Comparison of ENCODE assay signal across 17 cellular contexts in the genomic region with DNA sequence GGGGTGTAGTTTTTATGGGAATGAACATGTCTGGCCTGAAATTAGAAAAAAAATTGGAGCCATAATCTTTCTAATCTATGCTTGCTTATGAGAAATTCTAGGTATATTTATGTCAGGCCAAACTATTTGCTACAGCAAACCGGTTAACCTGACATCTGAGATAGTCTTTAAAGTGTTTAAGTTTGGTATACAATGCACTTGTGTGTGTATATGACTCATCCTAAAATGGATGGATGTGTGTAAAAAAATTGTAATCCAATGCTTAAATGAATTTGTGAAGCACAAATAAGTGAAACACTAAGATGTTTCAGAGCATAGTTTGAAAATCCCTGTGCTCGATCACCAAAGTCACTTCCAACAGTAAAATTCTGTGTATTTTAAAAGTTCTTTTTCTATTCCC. TPM values are rescaled to one million over a fixed set of nuclear protein-coding genes. Genes with fewer than 3 reads are reported as not detected.
DNase-seq lines count a peak whose midpoint lies in the region; ATAC-seq, FAIRE-seq and TF ChIP-seq lines count a peak whose summit lies in the region.
"Had no signal": no experiment of that assay in that cellular context is flagged by ENCODE, and none has a peak within 500 bp of the region (broad histone marks: within the 10 kb centered on the region; RNA-seq: fewer than 3 reads in every experiment).

No MANE protein-coding gene starts in this region.

- H3K4me3 Mint-ChIP-seq in activated T-helper 17 cell treated with anti-CD3 and anti-CD28 coated beads, Interleukin-2, amount 50 U/mL, for 72 hours = no peak overlapping the region

- H3K4me3 ChIP-seq in Loucy (ENCODE audit: low read length, poor library complexity, severe bottlenecking) (peak overlapping the region; percentile 9), smooth muscle cell (no peak overlapping the region)
- H3K4me3 ChIP-seq: BLaER1, GM23248 had no signal

- H4K20me1 ChIP-seq in Loucy (ENCODE audit: insufficient read depth, low read length, poor library complexity, severe bottlenecking) (peaks cover 96% of the 10 kb centered on the region), smooth muscle cell (ENCODE audit: low read depth) (peaks cover 97% of the 10 kb centered on the region)

- H3K79me2 ChIP-seq in Loucy (ENCODE audit: insufficient read depth, low read length) (peaks cover 98% of the 10 kb centered on the region), smooth muscle cell (ENCODE audit: low read depth) (peaks cover 100% of the 10 kb centered on the region)

- peaks cover 54% of the 10 kb centered on the region for H3K4me1 Mint-ChIP-seq in activated T-helper 17 cell treated with anti-CD3 and anti-CD28 coated beads, Interleukin-2, amount 50 U/mL, for 72 hours

- H3K9me3 ChIP-seq in Loucy (ENCODE audit: insufficient read depth, low read depth, low read length) (no peaks in the 10 kb centered on the region), smooth muscle cell (replicated peaks; ENCODE audit: low read depth) (no peaks in the 10 kb centered on the region)
- H3K9me3 ChIP-seq: BLaER1, Caco-2 had no signal

- no peak for DNase-seq in H54 (ENCODE audit: insufficient read length, low spot score)
- no peak for DNase-seq in smooth muscle cell (lab: John Stamatoyannopoulos, UW; ENCODE audit: unreplicated experiment)
- no peak for DNase-seq in foreskin keratinocyte
- DNase-seq in cerebellar cortex (ENCODE audit: low spot score) = no peak
- DNase-seq in NCI-H187 (lab: John Stamatoyannopoulos, UW) = no peak
- DNase-seq: Caco-2; CD8-positive, alpha-beta memory T cell; DMS79; EL; GM23248; H7 had no signal

- no peak for TF ChIP-seq POLR2A in H54 (IDR thresholded peaks at IDR 0.05; ENCODE audit: low read depth, low read length)

- H3K27ac ChIP-seq in smooth muscle cell (ENCODE audit: low read depth) (peak overlapping the region; percentile 50), foreskin keratinocyte (no peak overlapping the region)
- H3K27ac ChIP-seq: BLaER1, GM23248 had no signal

- H3K27me3 Mint-ChIP-seq in activated T-helper 17 cell treated with anti-CD3 and anti-CD28 coated beads, Interleukin-2, amount 50 U/mL, for 72 hours = no peaks in the 10 kb centered on the region
- H3K27me3 Mint-ChIP-seq: CD8-positive, alpha-beta memory T cell had no signal

- no peak for ATAC-seq in activated T-helper 17 cell treated with anti-CD3 and anti-CD28 coated beads, Interleukin-2, amount 50 U/mL, for 72 hours (replicated peaks)
- ATAC-seq in foreskin keratinocyte (no peak), GM21390 (IDR thresholded peaks at IDR 0.05; ENCODE audit: unreplicated experiment) (no peak)

- H3K9me2 ChIP-seq in Loucy (replicated peaks; ENCODE audit: low read depth, low read length) = no peaks in the 10 kb centered on the region

- peak overlapping the region; percentile 4 for H3K27ac Mint-ChIP-seq in activated T-helper 17 cell treated with anti-CD3 and anti-CD28 coated beads, Interleukin-2, amount 50 U/mL, for 72 hours

- H3K9ac ChIP-seq in Loucy (ENCODE audit: low read depth, low read length, poor library complexity, severe bottlenecking) (peak overlapping the region; percentile 21), smooth muscle cell (ENCODE audit: low read depth) (no peak overlapping the region)
- H3K9ac ChIP-seq: BLaER1, GM23248 had no signal

- no peak for TF ChIP-seq CTCF in Loucy (conservative IDR thresholded peaks at IDR 0.05; ENCODE audit: low read length)
- no peak for TF ChIP-seq CTCF in smooth muscle cell (IDR thresholded peaks at IDR 0.05; ENCODE audit: borderline replicate concordance, insufficient read depth, poor library complexity, severe bottlenecking)
- TF ChIP-seq CTCF in foreskin keratinocyte (conservative IDR thresholded peaks at IDR 0.05) = no peak

- peaks cover 56% of the 10 kb centered on the region for H3K36me3 Mint-ChIP-seq in activated T-helper 17 cell treated with anti-CD3 and anti-CD28 coated beads, Interleukin-2, amount 50 U/mL, for 72 hours (ENCODE audit: low read depth)

- H3F3A ChIP-seq in Loucy (ENCODE audit: low read depth) = no peaks in the 10 kb centered on the region
- peaks cover 19% of the 10 kb centered on the region for H3F3A ChIP-seq in smooth muscle cell (ENCODE audit: low read depth)

- peaks cover 64% of the 10 kb centered on the region for H3K4me1 ChIP-seq in Loucy (ENCODE audit: insufficient read depth, low read length, poor library complexity, severe bottlenecking)
- peaks cover 50% of the 10 kb centered on the region for H3K4me1 ChIP-seq in smooth muscle cell (ENCODE audit: low read depth)
- H3K4me1 ChIP-seq in foreskin keratinocyte = peaks cover 22% of the 10 kb centered on the region

- FAIRE-seq in H54 (lab: Jason Lieb, UNC) = peak; percentile 43
- FAIRE-seq: G401.6, GM12891 had no signal

- H3K27me3 ChIP-seq in Loucy (ENCODE audit: insufficient read depth, low read length, poor library complexity, severe bottlenecking) (no peaks in the 10 kb centered on the region), smooth muscle cell (ENCODE audit: low read depth) (no peaks in the 10 kb centered on the region), foreskin keratinocyte (no peaks in the 10 kb centered on the region)
- H3K27me3 ChIP-seq: BLaER1 had no signal

- H3K4me2 ChIP-seq in Loucy (ENCODE audit: low read depth, low read length, poor library complexity, severe bottlenecking) (peak overlapping the region; percentile 34), smooth muscle cell (peak overlapping the region; percentile 49)
- H3K4me2 ChIP-seq: BLaER1 had no signal

- 79% methylated on average over 2 of the region's 2 CpGs for WGBS in smooth muscle cell (ENCODE audit: low lambda C conversion rate)

- no peaks in the 10 kb centered on the region for H3K36me3 ChIP-seq in Loucy (ENCODE audit: insufficient read depth, low read length)
- no peaks in the 10 kb centered on the region for H3K36me3 ChIP-seq in smooth muscle cell (ENCODE audit: low read depth)

- H2AFZ ChIP-seq in Loucy (ENCODE audit: low read length) (no peak overlapping the region), smooth muscle cell (ENCODE audit: low read depth) (no peak overlapping the region)
- H2AFZ ChIP-seq: GM23248 had no signal

- H3K9me3 Mint-ChIP-seq in activated T-helper 17 cell treated with anti-CD3 and anti-CD28 coated beads, Interleukin-2, amount 50 U/mL, for 72 hours = no peaks in the 10 kb centered on the region
- H3K9me3 Mint-ChIP-seq: CD8-positive, alpha-beta memory T cell had no signal

RNA-seq across cellular contexts. Expression of a gene that starts 6.7 kb away (rescaled TPM):
- total RNA-seq in activated T-helper 17 cell treated with anti-CD3 and anti-CD28 coated beads, Interleukin-2, amount 50 U/mL, for 72 hours = 10 to 100 TPM; 66.4 to 71.1 TPM
- total RNA-seq in smooth muscle cell (136 and 172 TPM in 2 replicates), foreskin keratinocyte (61.0 and 65.1 TPM in 2 replicates)
- polyA plus RNA-seq in smooth muscle cell (77.3 and 94.5 TPM in 2 replicates), foreskin keratinocyte (19.5 and 20.4 TPM in 2 replicates)
